In genomic region chr3:14322667-14323295, GRCh38 we compare ENCODE assay signal across 15 cellular contexts.
DNase-seq lines count a peak whose midpoint lies in the region; ATAC-seq, FAIRE-seq and TF ChIP-seq lines count a peak whose summit lies in the region.
"Had no signal": no experiment of that assay in that cellular context is flagged by ENCODE, and none has a peak within 500 bp of the region (broad histone marks: within the 10 kb centered on the region; RNA-seq: fewer than 3 reads in every experiment).

No MANE protein-coding gene starts in this region.

- peak; percentile 86 for ATAC-seq in HepG2
- ATAC-seq in right lobe of liver: no peak

- H3K27ac ChIP-seq in HepG2 (ENCODE audit: extremely low read length, insufficient read depth, low read length) (peak overlapping the region; percentile 83), right lobe of liver (no peak overlapping the region), endothelial cell of umbilical vein (ENCODE audit: insufficient read depth, low read depth, low read length) (no peak overlapping the region)

- H3K9me1 ChIP-seq in endothelial cell of umbilical vein (replicated peaks; ENCODE audit: control insufficient read depth, extremely low read depth, insufficient read depth, low read length): no peaks in the 10 kb centered on the region

- TF ChIP-seq RAD21 in HepG2 (CRISPR knock-in tag; IDR thresholded peaks at IDR 0.05): no peak

- dilution Hi-C loops in endothelial cell of umbilical vein (cut with MboI; ENCODE audit: extremely low pct_ligation_motif_present, low sequenced_read_pairs): no loop called here

- H3K4me3 ChIP-seq in HepG2 (replicated peaks in 1 of 3; ENCODE audit: insufficient read depth in 1 of 3, low read depth in 2 of 3, low read length in 3 of 3) (peak overlapping the region; percentile 24 to 49 (median 39); a peak in 2 of 6 replicates), right lobe of liver (no peak overlapping the region), endothelial cell of umbilical vein (replicated peaks in 1 of 3; ENCODE audit: insufficient read depth in 1 of 3, low read depth in 1 of 3, low read length in 3 of 3) (no peak overlapping the region)

- H4K20me1 ChIP-seq in HepG2 (ENCODE audit: insufficient read depth, low read length) (no peaks in the 10 kb centered on the region), endothelial cell of umbilical vein (replicated peaks; ENCODE audit: control insufficient read depth, extremely low read depth, insufficient read depth, low read length) (no peaks in the 10 kb centered on the region)

- DNase-seq in HepG2 (ENCODE audit: low spot score) (peak; percentile 51), right lobe of liver (no peak), endothelial cell of umbilical vein (ENCODE audit: low read depth, low spot score) (no peak), posterior vena cava (ENCODE audit: low spot score) (peak; percentile 47), cortex of kidney (lab: John Stamatoyannopoulos, UW) (no peak), ecto neural progenitor cell (ENCODE audit: low spot score) (no peak), NCI-H345 treated with DMSO at 0.1 percent for 48 hours (lab: John Stamatoyannopoulos, UW; ENCODE audit: unreplicated experiment) (no peak), glomerular visceral epithelial cell (ENCODE audit: extremely low spot score) (no peak)
- DNase-seq: COR-L47, HCEC 1CT, NCI-H1092, NCI-H2107, NCI-H345, NCI-H748 treated with DMSO at 0.1 percent for 48 hours, Right ventricle myocardium superior had no signal

- in situ Hi-C loops in HepG2 (cut with HindIII; ENCODE audit: extremely low pct_ligation_motif_present, low pct_unique_long_range_greater_than_20kb): no loop called here

- TF ChIP-seq CTCF in HepG2 (CRISPR knock-in tag; IDR thresholded peaks at IDR 0.05) (peak; percentile 22), right lobe of liver (IDR thresholded peaks at IDR 0.05) (no peak), endothelial cell of umbilical vein (IDR thresholded peaks at IDR 0.05; ENCODE audit: extremely low read depth in 1 of 2, insufficient read depth in 1 of 2, low read depth in 1 of 2, low read length in 2 of 2) (no peak)

- BruUV-seq in HepG2 (replicated peaks; lab: Mats Ljungman, UMichigan) (no TSS peak), endothelial cell of umbilical vein (replicated peaks; lab: Mats Ljungman, UMichigan) (no TSS peak)

- FAIRE-seq in HepG2 (lab: Jason Lieb, UNC) (peak; percentile 60), endothelial cell of umbilical vein (lab: Jason Lieb, UNC) (no peak)

- CTCF ChIA-PET in HepG2 (lab: Yijun Ruan, JAX; ENCODE audit: low intra/inter-chr PET ratio, low total read pairs): no interaction called here
- CTCF ChIA-PET in endothelial cell of umbilical vein (lab: Charles Lee): interaction anchor here (1.2 to 2.0 kb wide), 2 partner anchors 9 to 47 kb away, joined by 3 to 6 read pairs; no protein-coding TSS in a partner anchor

- no peak; a peak in 1 of 4 replicates for TF ChIP-seq POLR2A in HepG2 (IDR thresholded peaks at IDR 0.05; ENCODE audit: insufficient read depth in 1 of 2, low read depth in 2 of 2, low read length in 2 of 2)
- TF ChIP-seq POLR2A in right lobe of liver (IDR thresholded peaks at IDR 0.05): no peak
- no peak for TF ChIP-seq POLR2A in endothelial cell of umbilical vein (IDR thresholded peaks at IDR 0.05; ENCODE audit: low read depth, low read length)

- peak overlapping the region; percentile 48 for H3K9ac ChIP-seq in HepG2 (ENCODE audit: insufficient read depth, low read depth, low read length)
- no peak overlapping the region for H3K9ac ChIP-seq in endothelial cell of umbilical vein (replicated peaks; ENCODE audit: extremely low read depth, insufficient read depth, low read length)

- TF ChIP-seq EP300 in HepG2 (IDR thresholded peaks at IDR 0.05; ENCODE audit: low read depth in 2 of 2, low read length in 2 of 2) (peak in 1 of 2 experiments; percentile 35; a peak in 1 of 4 replicates), HepG2 (CRISPR knock-in tag; IDR thresholded peaks at IDR 0.05; ENCODE audit: borderline replicate concordance) (no peak)

- H3K4me2 ChIP-seq in HepG2 (ENCODE audit: low read depth, low read length): peak overlapping the region; percentile 84
- H3K4me2 ChIP-seq in endothelial cell of umbilical vein (ENCODE audit: insufficient read depth, low read length): peak overlapping the region; percentile 16

- H3K36me3 ChIP-seq in HepG2 (replicated peaks in 1 of 2; ENCODE audit: control insufficient read depth in 1 of 2, insufficient read depth in 2 of 2, low read length in 2 of 2) (no peaks in the 10 kb centered on the region), right lobe of liver (no peaks in the 10 kb centered on the region), endothelial cell of umbilical vein (ENCODE audit: control insufficient read depth in 2 of 2, extremely low read depth in 1 of 2, insufficient read depth in 2 of 2, low read length in 2 of 2) (no peaks in the 10 kb centered on the region)

- POLR2A ChIA-PET in HepG2 (lab: Yijun Ruan, JAX): no interaction called here
- POLR2A ChIA-PET in endothelial cell of umbilical vein (lab: Charles Lee): no interaction called here

- H2AFZ ChIP-seq in HepG2 (ENCODE audit: low read length) (no peak overlapping the region), endothelial cell of umbilical vein (ENCODE audit: low read depth, low read length) (peak overlapping the region; percentile 79)

- peaks cover 0 to 2% of the 10 kb centered on the region in 2 experiments; a peak in 1 of 5 replicates for H3K27me3 ChIP-seq in HepG2 (ENCODE audit: control insufficient read depth in 1 of 2, insufficient read depth in 2 of 2, low read length in 2 of 2)
- no peaks in the 10 kb centered on the region for H3K27me3 ChIP-seq in right lobe of liver
- peaks cover 0 to 6% of the 10 kb centered on the region in 2 experiments for H3K27me3 ChIP-seq in endothelial cell of umbilical vein (ENCODE audit: control insufficient read depth in 2 of 2, insufficient read depth in 2 of 2, low read length in 2 of 2)

- intact Hi-C loops in HepG2 (cut with micrococcal nuclease; ENCODE audit: unreplicated experiment): no loop called here
- intact Hi-C loops in right lobe of liver (cut with DNase I): no loop called here
- intact Hi-C loops in endothelial cell of umbilical vein (cut with micrococcal nuclease): loop anchor here (2.0 kb wide), 2 partner anchors 80 to 130 kb away; partner anchors contain the start of gene SLC6A6
- intact Hi-C loops in posterior vena cava (cut with DNase I): no loop called here

- H3K9me3 ChIP-seq in HepG2 (ENCODE audit: low read length) (no peaks in the 10 kb centered on the region), right lobe of liver (no peaks in the 10 kb centered on the region), endothelial cell of umbilical vein (replicated peaks; ENCODE audit: control insufficient read depth, insufficient read depth, low read length) (no peaks in the 10 kb centered on the region)

- H3K79me2 ChIP-seq in HepG2 (ENCODE audit: insufficient read depth, low read length) (no peaks in the 10 kb centered on the region), endothelial cell of umbilical vein (ENCODE audit: control insufficient read depth, insufficient read depth, low read length) (no peaks in the 10 kb centered on the region)

- peaks cover 43% of the 10 kb centered on the region for H3K4me1 ChIP-seq in HepG2 (ENCODE audit: insufficient read depth, low read length)
- H3K4me1 ChIP-seq in right lobe of liver: no peaks in the 10 kb centered on the region
- peaks cover 15% of the 10 kb centered on the region for H3K4me1 ChIP-seq in endothelial cell of umbilical vein (ENCODE audit: control insufficient read depth, extremely low read depth, insufficient read depth, low read length)

- 4% methylated on average over 4 of the region's 12 CpGs for WGBS in HepG2 (ENCODE audit: low lambda C conversion rate)
- WGBS in right lobe of liver (ENCODE audit: insufficient coverage, low coverage, low lambda C conversion rate, missing lambda C conversion rate): 33% methylated on average over 4 of the region's 12 CpGs

TF ChIP-seq in HepG2, 621 proteins besides CTCF, POLR2A, EP300 and RAD21 (continues in another document):
- TF ChIP-seq ASH2L (IDR thresholded peaks at IDR 0.05; ENCODE audit: insufficient read length, low read depth, low read length) (peak; percentile 62), MTF2 (CRISPR knock-in tag; IDR thresholded peaks at IDR 0.05; ENCODE audit: borderline replicate concordance) (no peak), ZNF354B (CRISPR knock-in tag; IDR thresholded peaks at IDR 0.05) (no peak), ZNF136 (CRISPR knock-in tag; IDR thresholded peaks at IDR 0.05; ENCODE audit: low read depth) (no peak), EEA1 (CRISPR knock-in tag; IDR thresholded peaks at IDR 0.05; ENCODE audit: borderline replicate concordance) (no peak), ZFP37 (CRISPR knock-in tag; IDR thresholded peaks at IDR 0.05; ENCODE audit: borderline replicate concordance) (0 out of 2 replicates have a peak, but pooled peaks have one; percentile 45), TP53 (CRISPR knock-in tag; conservative IDR thresholded peaks at IDR 0.05) (no peak), KMT2B (CRISPR knock-in tag; IDR thresholded peaks at IDR 0.05) (no peak), KMT2A (CRISPR knock-in tag; IDR thresholded peaks at IDR 0.05) (no peak), ZFP90 (CRISPR knock-in tag; IDR thresholded peaks at IDR 0.05; ENCODE audit: borderline replicate concordance) (peak; percentile 39), ZNF607 (CRISPR knock-in tag; IDR thresholded peaks at IDR 0.05; ENCODE audit: borderline replicate concordance) (no peak)

TF ChIP-seq in endothelial cell of umbilical vein, 7 proteins besides CTCF, POLR2A, EP300 and RAD21:
- TF ChIP-seq EZH2 (IDR thresholded peaks at IDR 0.05; ENCODE audit: borderline replicate concordance, low read depth, low read length, severe bottlenecking): no peak
- TF ChIP-seq GATA2 (IDR thresholded peaks at IDR 0.05; ENCODE audit: insufficient read depth, insufficient read length, low read depth, low read length): no peak
- TF ChIP-seq MYC (IDR thresholded peaks at IDR 0.05; ENCODE audit: low read depth, low read length): no peak
- no peak for TF ChIP-seq FOS (IDR thresholded peaks at IDR 0.05; ENCODE audit: borderline replicate concordance, insufficient read depth, low read length)
- TF ChIP-seq JUN (IDR thresholded peaks at IDR 0.05; ENCODE audit: borderline replicate concordance, insufficient read depth, insufficient read length, low read depth): no peak
- no peak for TF ChIP-seq MAX (IDR thresholded peaks at IDR 0.05; ENCODE audit: insufficient read depth, insufficient read length)
- TF ChIP-seq POLR2AphosphoS5 (IDR thresholded peaks at IDR 0.05; ENCODE audit: insufficient read depth, low read depth, low read length): no peak
TF ChIP-seq in endothelial cell of umbilical vein: peak in this region for 0.

Comparison
In these comparisons a context has a peak if more than half of its experiments do, and no peak if none do; other contexts are left out.
1. DNase-seq: peak in HepG2 (single experiment) and posterior vena cava (single experiment); none in right lobe of liver (0 of 3), endothelial cell of umbilical vein (single experiment), cortex of kidney (single experiment), ecto neural progenitor cell (single experiment), NCI-H345 treated with DMSO at 0.1 percent for 48 hours (single experiment) and glomerular visceral epithelial cell (single experiment).
2. H3K4me3 ChIP-seq: peak in HepG2 (3 of 3); none in right lobe of liver (0 of 3) and endothelial cell of umbilical vein (0 of 3).